Comparison of ENCODE assay signal across 8 cellular contexts in the genomic region with DNA sequence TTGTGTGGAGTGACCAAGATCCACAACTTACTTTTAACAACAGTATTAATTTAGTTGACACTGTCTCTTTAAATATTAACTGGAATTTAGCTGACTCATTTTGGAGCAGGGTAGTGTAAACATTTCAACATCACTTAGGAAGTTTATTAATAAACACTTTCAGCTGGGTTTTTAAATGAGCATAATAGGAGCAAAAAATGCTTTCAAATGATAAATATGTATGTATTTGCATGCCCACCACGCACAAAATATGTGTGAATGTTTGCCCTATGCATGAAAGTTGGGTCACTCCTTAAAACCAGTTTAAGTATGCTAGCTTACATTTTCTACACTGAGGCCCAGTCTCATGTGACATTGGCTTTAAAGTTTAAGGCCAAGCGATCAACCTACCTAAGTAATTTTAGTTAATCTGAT. TPM values are rescaled to one million over a fixed set of nuclear protein-coding genes. Genes with fewer than 3 reads are reported as not detected.
DNase-seq lines count a peak whose midpoint lies in the region; ATAC-seq, FAIRE-seq and TF ChIP-seq lines count a peak whose summit lies in the region.

No MANE protein-coding gene starts in this region.

- WGBS in A549 (ENCODE audit: missing lambda C conversion rate), result 0% methylated on average over 2 of the region's 2 CpGs
- 0% methylated on average over 1 of the region's 2 CpGs for WGBS in mesenchymal stem cell

- no peak for ATAC-seq in A549
- ATAC-seq in HG03095 (IDR thresholded peaks at IDR 0.05; ENCODE audit: unreplicated experiment), result no peak

- peak overlapping the region; percentile 91 for H3K4me3 ChIP-seq in A549
- peak overlapping the region; percentile 79 for H3K4me3 ChIP-seq in HL-60 (replicated peaks; ENCODE audit: insufficient read depth, low read length)
- peak overlapping the region; percentile 64 to 95 (median 94) for H3K4me3 ChIP-seq in breast epithelium
- peak overlapping the region in 1 of 2 experiments; percentile 89 for H3K4me3 ChIP-seq in mesenchymal stem cell (ENCODE audit: insufficient read depth in 1 of 2, low read depth in 1 of 2, low read length in 2 of 2)

- peak in 1 of 2 experiments; percentile 56 for DNase-seq in A549 (ENCODE audit: low read depth in 1 of 2, low spot score in 1 of 2)
- DNase-seq in HL-60 (ENCODE audit: low read depth in 1 of 2, low spot score in 1 of 2), result no peak
- DNase-seq in breast epithelium (ENCODE audit: low spot score in 2 of 2), result no peak
- peak; percentile 67 for DNase-seq in mesenchymal stem cell
- DNase-seq in KBM-7, result no peak
- no peak for DNase-seq in NCI-H2107 (lab: John Stamatoyannopoulos, UW)
- DNase-seq in HTR-8/SVneo (ENCODE audit: insufficient read length, low spot score), result no peak

- no peak for TF ChIP-seq RAD21 in A549 (conservative IDR thresholded peaks at IDR 0.05 in 1 of 2, IDR thresholded peaks at IDR 0.05 in 1 of 2)

- peak; percentile 65 for FAIRE-seq in A549 (lab: Jason Lieb, UNC)
- FAIRE-seq in HTR-8/SVneo (lab: Jason Lieb, UNC), result no peak

- in situ Hi-C loops in KBM-7 (cut with MboI; ENCODE audit: low pct_unique_long_range_greater_than_20kb, low sequenced_read_pairs), result no loop called here

- POLR2A ChIA-PET in A549 (lab: Yijun Ruan, JAX), result interaction anchor here (0.7 to 5.6 kb wide), 14 partner anchors 46 to 391 kb away, joined by 3 to 119 read pairs (median 6); no protein-coding TSS in a partner anchor

- H3K9me3 ChIP-seq in A549, result no peaks in the 10 kb centered on the region
- no peaks in the 10 kb centered on the region for H3K9me3 ChIP-seq in breast epithelium
- no peaks in the 10 kb centered on the region for H3K9me3 ChIP-seq in mesenchymal stem cell (ENCODE audit: control insufficient read depth, low read length)

- TF ChIP-seq POLR2A in A549 (IDR thresholded peaks at IDR 0.05; ENCODE audit: low read length), result no peak
- no peak for TF ChIP-seq POLR2A in breast epithelium (IDR thresholded peaks at IDR 0.05)

- H4K91ac ChIP-seq in mesenchymal stem cell (ENCODE audit: low read length), result no peak overlapping the region

- no peak overlapping the region for H3K18ac ChIP-seq in mesenchymal stem cell (ENCODE audit: low read depth in 1 of 2, low read length in 2 of 2)

- H3K27ac ChIP-seq in A549 (peak overlapping the region; percentile 99), HL-60 (replicated peaks) (peak overlapping the region; percentile 41), breast epithelium (peak overlapping the region; percentile 95 to 99), mesenchymal stem cell (ENCODE audit: low read length, poor library complexity, severe bottlenecking) (peak overlapping the region; percentile 64)

- TF ChIP-seq EP300 in A549 (IDR thresholded peaks at IDR 0.05), result no peak

- no peak overlapping the region for H3K14ac ChIP-seq in mesenchymal stem cell (ENCODE audit: low read length in 2 of 2)

- no peak overlapping the region for H2BK12ac ChIP-seq in mesenchymal stem cell (ENCODE audit: low read length in 2 of 2)

- H3K79me1 ChIP-seq in mesenchymal stem cell (replicated peaks; ENCODE audit: low read length, poor library complexity, severe bottlenecking), result no peaks in the 10 kb centered on the region

- H3K4me1 ChIP-seq in A549, result peaks cover 54% of the 10 kb centered on the region
- peaks cover 0 to 15% of the 10 kb centered on the region in 2 donors for H3K4me1 ChIP-seq in breast epithelium
- no peaks in the 10 kb centered on the region for H3K4me1 ChIP-seq in mesenchymal stem cell (ENCODE audit: control insufficient read depth, insufficient read depth, low read depth, low read length)

- H3K23ac ChIP-seq in mesenchymal stem cell (ENCODE audit: low read length in 2 of 2), result no peak overlapping the region

- peak overlapping the region; percentile 90 for H3K4me2 ChIP-seq in A549
- H3K4me2 ChIP-seq in mesenchymal stem cell (ENCODE audit: low read length, poor library complexity, severe bottlenecking), result peak overlapping the region; percentile 77

- no peak for TF ChIP-seq CTCF in A549 (IDR thresholded peaks at IDR 0.05)
- TF ChIP-seq CTCF in HL-60 (IDR thresholded peaks at IDR 0.05; ENCODE audit: insufficient read depth, low read length), result no peak
- TF ChIP-seq CTCF in breast epithelium (IDR thresholded peaks at IDR 0.05), result no peak

- intact Hi-C loops in breast epithelium (cut with DNase I; ENCODE audit: low total_unique reads), result loop anchor here (5.0 kb wide), 1 partner anchor 190 kb away; no protein-coding TSS in a partner anchor

- no peak overlapping the region for H2AK5ac ChIP-seq in mesenchymal stem cell (ENCODE audit: low read length, severe bottlenecking)

- no peak overlapping the region for H3K4ac ChIP-seq in mesenchymal stem cell (ENCODE audit: low read depth in 1 of 2, low read length in 2 of 2)

- no peak overlapping the region for H2BK15ac ChIP-seq in mesenchymal stem cell (ENCODE audit: low read depth, poor library complexity, severe bottlenecking)

- no peak overlapping the region for H4K8ac ChIP-seq in mesenchymal stem cell (ENCODE audit: low read length)

- CTCF ChIA-PET in A549 (lab: Yijun Ruan, JAX), result interaction anchor here (0.6 to 2.4 kb wide), 9 partner anchors 57 to 240 kb away, joined by 3 to 11 read pairs (median 3); no protein-coding TSS in a partner anchor

- H3K36me3 ChIP-seq in breast epithelium (no peaks in the 10 kb centered on the region), mesenchymal stem cell (ENCODE audit: control insufficient read depth in 1 of 2, insufficient read depth in 2 of 2, low read depth in 1 of 2, low read length in 2 of 2) (peaks cover 0 to 54% of the 10 kb centered on the region in 2 experiments)

- H3K27me3 ChIP-seq in HL-60 (ENCODE audit: insufficient read depth, poor library complexity, severe bottlenecking) (no peaks in the 10 kb centered on the region), breast epithelium (no peaks in the 10 kb centered on the region), mesenchymal stem cell (ENCODE audit: control insufficient read depth in 1 of 2, insufficient read depth in 1 of 2, low read length in 2 of 2) (no peaks in the 10 kb centered on the region)

- peak overlapping the region; percentile 97 for H3K9ac ChIP-seq in mesenchymal stem cell (ENCODE audit: low read length)

- H2BK120ac ChIP-seq in mesenchymal stem cell (ENCODE audit: low read depth, low read length), result no peak overlapping the region

- no peak overlapping the region for H2BK5ac ChIP-seq in mesenchymal stem cell (ENCODE audit: low read depth, low read length, poor library complexity, severe bottlenecking)

- H2AFZ ChIP-seq in mesenchymal stem cell (ENCODE audit: low read depth, low read length), result no peak overlapping the region

TF ChIP-seq in A549, 52 proteins besides CTCF, POLR2A, EP300 and RAD21:
- peak; percentile 33 to 40; a peak in 3 of 5 replicates for TF ChIP-seq JUN (IDR thresholded peaks at IDR 0.05)
- peak; percentile 77 for TF ChIP-seq MAFK (IDR thresholded peaks at IDR 0.05; ENCODE audit: partially characterized antibody)
- 0 out of 2 replicates have a peak, but pooled peaks have one; percentile 22 for TF ChIP-seq NFE2L2 (conservative IDR thresholded peaks at IDR 0.05; ENCODE audit: low read length)
- peak; percentile 74 for TF ChIP-seq JUNB (IDR thresholded peaks at IDR 0.05)
- no peak for TF ChIP-seq RNF2 (IDR thresholded peaks at IDR 0.05; ENCODE audit: borderline replicate concordance, low read depth)
- peak; percentile 61 to 87 for TF ChIP-seq CEBPB (IDR thresholded peaks at IDR 0.05)
- TF ChIP-seq RARB (CRISPR knock-in tag; IDR thresholded peaks at IDR 0.05), result no peak
- TF ChIP-seq HOXA7 (CRISPR knock-in tag; IDR thresholded peaks at IDR 0.05), result peak; percentile 51
- no peak for TF ChIP-seq KDM5A (IDR thresholded peaks at IDR 0.05)
- TF ChIP-seq FOXS1 (CRISPR knock-in tag; IDR thresholded peaks at IDR 0.05), result 0 out of 2 replicates have a peak, but pooled peaks have one; percentile 4
- peak; percentile 60 for TF ChIP-seq FOSL2 (IDR thresholded peaks at IDR 0.05)
- TF ChIP-seq FOSL2 (CRISPR knock-in tag; IDR thresholded peaks at IDR 0.05), result peak; percentile 88

RNA-seq across cellular contexts. Expression of a gene that starts 2.9 kb away (rescaled TPM):
- polyA plus RNA-seq in A549 (2011; rRNA removed) (234 and 315 TPM in 2 replicates), A549 (2017; fragmentation: RNase III; extraction: RNeasy Plus Mini Kit Qiagen cat#74134 plus additional on column Dnase treatment) (126 to 136 TPM (median 135 TPM) in 3 replicates)
- polyA plus RNA-seq in A549 (2012; cell fraction: cytosol; rRNA removed), result 94.0 and 129 TPM in 2 replicates
- polyA plus RNA-seq in A549 (2012; cell fraction: nucleus; rRNA removed), result 92.3 and 99.3 TPM in 2 replicates
- 74.6 and 81.9 TPM in 2 replicates for polyA minus RNA-seq in A549 (2011; rRNA and poly(A)+ RNA removed)
- 100 to 1,000 TPM; 268 to 516 (median 423) TPM for total RNA-seq in breast epithelium
- polyA plus RNA-seq in mesenchymal stem cell (2013, experiment 1 of 2), result 183 TPM
- polyA plus RNA-seq in mesenchymal stem cell (2013, experiment 2 of 2), result 181 TPM

Comparison
In these comparisons a context has a peak if more than half of its experiments do, and no peak if none do; other contexts are left out.
1. H3K27ac ChIP-seq: peak in every context shown above with its lines; median percentile 99 in A549; 97 in breast epithelium; 64 in mesenchymal stem cell; 41 in HL-60.